24 cellular contexts compared by ENCODE assay signal in genomic region chr2:108301558-108301957, GRCh38. TPM values are rescaled to one million over a fixed set of nuclear protein-coding genes. Genes with fewer than 3 reads are reported as not detected.
"Had no signal": no experiment of that assay in that cellular context is flagged by ENCODE, and none has a peak within 500 bp of the region (broad histone marks: within the 10 kb centered on the region; RNA-seq: fewer than 3 reads in every experiment).

No MANE protein-coding gene starts in this region.

- DNase-seq: cortex of kidney; dorsolateral prefrontal cortex; effector CD8-positive, alpha-beta T cell; foreskin melanocyte; heart left ventricle; hippocampal formation; kidney glomerular epithelial cell; left ventricle myocardium superior; mesenchymal stem cell; midbrain; naive thymus-derived CD4-positive, alpha-beta T cell; nephron progenitor cell; psoas muscle; retina; right lobe of liver; spleen; stimulated activated CD4-positive, alpha-beta T cell treated with anti-CD3 and anti-CD28 coated beads, Interleukin-15, amount 100 ng/mL, for 24 hours; stimulated activated CD4-positive, alpha-beta T cell treated with anti-CD3 and anti-CD28 coated beads, Interleukin-1b, Interleukin-23, amount 100 ng/mL, for 48 hours; stimulated activated CD4-positive, alpha-beta T cell treated with anti-CD3 and anti-CD28 coated beads, Interleukin-4, amount 100 ng/mL, for 24 hours; testis had no signal

- H3K36me3 ChIP-seq: heart left ventricle, spleen, tibial nerve had no signal

- H3K27ac ChIP-seq: dorsolateral prefrontal cortex, heart left ventricle, parathyroid adenoma, psoas muscle, right lobe of liver, spleen, testis, tibial nerve had no signal

- H3K27me3 ChIP-seq: dorsolateral prefrontal cortex, heart left ventricle, right lobe of liver, spleen, testis, tibial nerve had no signal

- ATAC-seq: heart left ventricle; left ventricle myocardium superior; naive thymus-derived CD4-positive, alpha-beta T cell; psoas muscle; right lobe of liver; stimulated activated memory B cell treated with anti-CD40 and anti-IgM and Interleukin-4, amounts not matched to agents 10 μg/mL and 1 μg/mL and 100 μg/mL, for 72 hours had no signal

- H3K4me3 ChIP-seq: dorsolateral prefrontal cortex, heart left ventricle, lung, psoas muscle, right lobe of liver, spleen, tibial nerve had no signal

- H3K79me2 ChIP-seq: parathyroid adenoma had no signal

- H3K4me1 ChIP-seq: heart left ventricle, parathyroid adenoma, psoas muscle, right lobe of liver, spleen, testis, tibial nerve had no signal

- H3K9me3 ChIP-seq: psoas muscle, right lobe of liver, spleen, testis, tibial nerve had no signal

- H2AFZ ChIP-seq: parathyroid adenoma had no signal

- H3K9ac ChIP-seq: parathyroid adenoma had no signal

RNA-seq across cellular contexts. Expression of gene SULT1C2, which starts 12.9 kb away (rescaled TPM):
- total RNA-seq: naive thymus-derived CD4-positive, alpha-beta T cell had no signal
- polyA plus RNA-seq: naive thymus-derived CD4-positive, alpha-beta T cell; psoas muscle had no signal
